In the genomic region with DNA sequence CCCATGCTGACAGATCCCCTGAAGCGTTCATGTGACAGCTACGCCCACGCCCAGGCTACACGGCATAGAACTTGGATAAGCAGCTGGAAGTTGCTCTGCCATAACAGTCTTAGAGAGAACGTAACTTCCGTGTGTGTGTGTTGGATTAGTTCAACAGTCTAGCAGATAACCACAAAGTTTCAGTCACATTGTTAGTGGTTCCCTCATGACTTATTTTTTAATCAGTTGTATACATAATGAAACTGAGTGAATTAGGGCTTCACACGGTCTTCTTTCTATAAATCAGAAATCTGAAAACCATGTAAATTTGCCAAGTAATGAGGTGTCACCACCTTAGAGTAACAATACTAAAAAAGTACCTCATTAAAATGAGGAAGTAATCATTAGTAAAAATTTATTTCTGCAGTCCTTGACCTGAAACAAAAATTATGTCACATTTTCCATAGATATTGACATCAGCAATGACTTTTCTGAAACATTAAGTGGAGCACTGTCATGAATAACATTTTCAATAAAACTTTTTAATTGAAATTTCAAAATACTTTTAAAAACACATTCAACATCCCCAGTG, we compare ENCODE assay signal across 8 cellular contexts. TPM values are rescaled to one million over a fixed set of nuclear protein-coding genes. Genes with fewer than 3 reads are reported as not detected.
DNase-seq lines count a peak whose midpoint lies in the region; ATAC-seq and TF ChIP-seq lines count a peak whose summit lies in the region.

No MANE protein-coding gene starts in this region.

- no peak overlapping the region for H2BK15ac ChIP-seq in mesenchymal stem cell (ENCODE audit: low read depth, poor library complexity, severe bottlenecking)

- WGBS in mesenchymal stem cell = 95% methylated on average over 4 of the region's 7 CpGs

- H3K9ac ChIP-seq in mesenchymal stem cell (ENCODE audit: low read length) = no peak overlapping the region

- peak overlapping the region in 1 of 2 experiments; percentile 18 for H3K14ac ChIP-seq in mesenchymal stem cell (ENCODE audit: low read length in 2 of 2)

- peaks cover 4% of the 10 kb centered on the region for H3K36me3 Mint-ChIP-seq in natural killer cell treated with Interleukin-12 subunit alpha and Interleukin-12 subunit beta and Interleukin-15 and Interleukin-18, amount 100 ng/mL, for 72 hours

- TF ChIP-seq POLR2A in GM18951 (IDR thresholded peaks at IDR 0.05; ENCODE audit: extremely low read depth, insufficient read depth, insufficient read length) = peak; percentile 34

- H3K9me3 Mint-ChIP-seq in natural killer cell treated with Interleukin-12 subunit alpha and Interleukin-12 subunit beta and Interleukin-15 and Interleukin-18, amount 100 ng/mL, for 72 hours = peaks cover 4% of the 10 kb centered on the region

- H3K4ac ChIP-seq in mesenchymal stem cell (ENCODE audit: low read depth in 1 of 2, low read length in 2 of 2) = no peak overlapping the region

- no peaks in the 10 kb centered on the region for H3K36me3 ChIP-seq in mesenchymal stem cell (ENCODE audit: control insufficient read depth in 1 of 2, insufficient read depth in 2 of 2, low read depth in 1 of 2, low read length in 2 of 2)

- DNase-seq in NOMO-1 (lab: John Stamatoyannopoulos, UW; ENCODE audit: unreplicated experiment in 2 of 2) (peak; percentile 36 to 83), NCI-H1092 treated with DMSO at 0.1 percent for 48 hours (lab: John Stamatoyannopoulos, UW) (no peak), mesenchymal stem cell (no peak), NCI-H146 (lab: John Stamatoyannopoulos, UW) (no peak), T1000 (lab: John Stamatoyannopoulos, UW) (no peak)
- DNase-seq in natural killer cell treated with Interleukin-12 subunit alpha and Interleukin-12 subunit beta and Interleukin-15 and Interleukin-18, amount 100 ng/mL, for 72 hours (ENCODE audit: low spot score) = no peak

- H3K27me3 ChIP-seq in mesenchymal stem cell (ENCODE audit: control insufficient read depth in 1 of 2, insufficient read depth in 1 of 2, low read length in 2 of 2) = no peaks in the 10 kb centered on the region

- in situ Hi-C loops in GM18951 (cut with MboI; ENCODE audit: low sequenced_read_pairs, unreplicated experiment) = no loop called here

- H3K4me3 Mint-ChIP-seq in natural killer cell treated with Interleukin-12 subunit alpha and Interleukin-12 subunit beta and Interleukin-15 and Interleukin-18, amount 100 ng/mL, for 72 hours = peak overlapping the region; percentile 19

- H4K91ac ChIP-seq in mesenchymal stem cell (ENCODE audit: low read length) = no peak overlapping the region

- no peak overlapping the region for H2AK5ac ChIP-seq in mesenchymal stem cell (ENCODE audit: low read length, severe bottlenecking)

- peak overlapping the region in 1 of 2 experiments; percentile 73 for H3K18ac ChIP-seq in mesenchymal stem cell (ENCODE audit: low read depth in 1 of 2, low read length in 2 of 2)

- peak; percentile 84 for ATAC-seq in HG02642 (IDR thresholded peaks at IDR 0.05; ENCODE audit: poor library complexity, unreplicated experiment)
- peak; percentile 87 to 89 for ATAC-seq in natural killer cell treated with Interleukin-12 subunit alpha and Interleukin-12 subunit beta and Interleukin-15 and Interleukin-18, amount 100 ng/mL, for 72 hours

- no peak overlapping the region for H3K4me3 ChIP-seq in mesenchymal stem cell (ENCODE audit: insufficient read depth in 1 of 2, low read depth in 1 of 2, low read length in 2 of 2)

- H3K9me3 ChIP-seq in mesenchymal stem cell (ENCODE audit: control insufficient read depth, low read length) = no peaks in the 10 kb centered on the region

- H2BK12ac ChIP-seq in mesenchymal stem cell (ENCODE audit: low read length in 2 of 2) = peak overlapping the region in 1 of 2 experiments; percentile 54

- no peak overlapping the region for H2BK120ac ChIP-seq in mesenchymal stem cell (ENCODE audit: low read depth, low read length)

- H3K4me1 ChIP-seq in mesenchymal stem cell (ENCODE audit: control insufficient read depth, insufficient read depth, low read depth, low read length) = peaks cover 4% of the 10 kb centered on the region

- peaks cover 12 to 28% of the 10 kb centered on the region in 2 donors for H3K4me1 Mint-ChIP-seq in natural killer cell treated with Interleukin-12 subunit alpha and Interleukin-12 subunit beta and Interleukin-15 and Interleukin-18, amount 100 ng/mL, for 72 hours (ENCODE audit: low read depth in 2 of 2)

- no peaks in the 10 kb centered on the region for H3K79me1 ChIP-seq in mesenchymal stem cell (replicated peaks; ENCODE audit: low read length, poor library complexity, severe bottlenecking)

- peak overlapping the region; percentile 66 to 77 for H3K27ac Mint-ChIP-seq in natural killer cell treated with Interleukin-12 subunit alpha and Interleukin-12 subunit beta and Interleukin-15 and Interleukin-18, amount 100 ng/mL, for 72 hours

- H4K8ac ChIP-seq in mesenchymal stem cell (ENCODE audit: low read length) = no peak overlapping the region

- H3K4me2 ChIP-seq in mesenchymal stem cell (ENCODE audit: low read length, poor library complexity, severe bottlenecking) = no peak overlapping the region

- no peaks in the 10 kb centered on the region for H3K27me3 Mint-ChIP-seq in natural killer cell treated with Interleukin-12 subunit alpha and Interleukin-12 subunit beta and Interleukin-15 and Interleukin-18, amount 100 ng/mL, for 72 hours

- H3K23ac ChIP-seq in mesenchymal stem cell (ENCODE audit: low read length in 2 of 2) = no peak overlapping the region

- no peak overlapping the region for H2AFZ ChIP-seq in mesenchymal stem cell (ENCODE audit: low read depth, low read length)

- H2BK5ac ChIP-seq in mesenchymal stem cell (ENCODE audit: low read depth, low read length, poor library complexity, severe bottlenecking) = no peak overlapping the region

- H3K27ac ChIP-seq in mesenchymal stem cell (ENCODE audit: low read length, poor library complexity, severe bottlenecking) = no peak overlapping the region

RNA-seq across cellular contexts. Expression of a gene that starts 21.7 kb away (rescaled TPM):
- total RNA-seq in natural killer cell treated with Interleukin-12 subunit alpha and Interleukin-12 subunit beta and Interleukin-15 and Interleukin-18, amount 100 ng/mL, for 72 hours = 1 to 10 TPM; 2.6 to 5.5 TPM
- polyA plus RNA-seq in mesenchymal stem cell (2013, experiment 1 of 2) = under 0.01 TPM
- not detected for polyA plus RNA-seq in mesenchymal stem cell (2013, experiment 2 of 2)

Comparison
In these comparisons a context has a peak if more than half of its experiments do, and no peak if none do; other contexts are left out.
1. DNase-seq: peak in NOMO-1 (2 of 2); none in natural killer cell treated with Interleukin-12 subunit alpha and Interleukin-12 subunit beta and Interleukin-15 and Interleukin-18, amount 100 ng/mL, for 72 hours (single experiment), NCI-H1092 treated with DMSO at 0.1 percent for 48 hours (single experiment), mesenchymal stem cell (single experiment), NCI-H146 (single experiment) and T1000 (single experiment).